ENCODE assay signal across 1 cellular context in genomic region chr13:107251321-107251720, GRCh38.
TF ChIP-seq lines count a peak whose summit lies in the region.

No MANE protein-coding gene starts in this region.

TF ChIP-seq in IMR-90, 13 proteins besides CTCF, POLR2A, EP300 and RAD21:
- TF ChIP-seq CEBPB (IDR thresholded peaks at IDR 0.05; ENCODE audit: low read depth, low read length) (no peak), USF2 (IDR thresholded peaks at IDR 0.05; ENCODE audit: low read depth, low read length) (no peak), FOS (IDR thresholded peaks at IDR 0.05; ENCODE audit: low read depth, low read length) (no peak), MXI1 (IDR thresholded peaks at IDR 0.05; ENCODE audit: borderline replicate concordance, low read depth, low read length) (no peak), CHD1 (IDR thresholded peaks at IDR 0.05; ENCODE audit: low read depth, low read length) (no peak), SMC3 (IDR thresholded peaks at IDR 0.05; ENCODE audit: low read depth, low read length) (no peak), MAZ (IDR thresholded peaks at IDR 0.05; ENCODE audit: borderline replicate concordance, low read depth, low read length) (no peak), NFE2L2 (IDR thresholded peaks at IDR 0.05; ENCODE audit: low read depth, low read length) (no peak), RCOR1 (IDR thresholded peaks at IDR 0.05; ENCODE audit: insufficient replicate concordance, low read length) (no peak), MAFK (IDR thresholded peaks at IDR 0.05; ENCODE audit: low read depth, low read length) (no peak), ELK1 (IDR thresholded peaks at IDR 0.05; ENCODE audit: borderline replicate concordance, low read depth, low read length) (no peak), BHLHE40 (IDR thresholded peaks at IDR 0.05; ENCODE audit: low read depth, low read length) (no peak), RFX5 (IDR thresholded peaks at IDR 0.05; ENCODE audit: low read depth, low read length) (no peak)
